In the genomic region with DNA sequence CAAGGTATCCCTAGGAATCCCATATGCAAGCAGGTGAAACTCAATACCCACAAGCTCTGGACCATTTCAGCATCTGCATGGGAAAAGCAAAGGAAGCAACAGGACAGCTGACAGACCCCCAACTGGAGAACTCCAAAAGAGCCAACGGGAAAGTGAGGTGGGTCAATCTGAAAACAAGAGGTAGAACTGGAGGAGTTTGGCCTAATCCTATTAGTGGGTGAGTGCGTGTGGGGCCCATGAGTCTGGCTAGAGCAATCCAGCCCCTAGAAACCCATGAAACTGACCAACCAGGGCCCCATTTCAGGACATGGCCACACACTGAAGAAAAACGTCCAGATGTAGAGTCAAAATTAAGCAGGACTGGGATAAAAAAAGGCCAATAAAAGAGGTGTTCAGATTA, we compare ENCODE assay signal across 22 cellular contexts. TPM values are rescaled to one million over a fixed set of nuclear protein-coding genes. Genes with fewer than 3 reads are reported as not detected.
DNase-seq lines count a peak whose midpoint lies in the region; ATAC-seq and TF ChIP-seq lines count a peak whose summit lies in the region.
"Had no signal": no experiment of that assay in that cellular context is flagged by ENCODE, and none has a peak within 500 bp of the region (broad histone marks: within the 10 kb centered on the region; RNA-seq: fewer than 3 reads in every experiment).

No MANE protein-coding gene starts in this region.

- peak; percentile 2 for DNase-seq in GM23338 (ENCODE audit: low spot score)
- peak; percentile 21 for DNase-seq in NCI-H82 treated with DMSO at 0.1 percent for 48 hours (lab: John Stamatoyannopoulos, UW; ENCODE audit: unreplicated experiment)
- DNase-seq in ecto neural progenitor cell (ENCODE audit: low spot score), result peak; percentile 58
- no peak for DNase-seq in memory B cell (ENCODE audit: low spot score in 2 of 2)
- DNase-seq in activated CD4-positive, alpha-beta memory T cell treated with anti-CD3 and anti-CD28 coated beads, Interleukin-2, amount 10 ng/mL, durations not matched to agents 7 days and 5 days, result no peak
- DNase-seq in activated CD4-positive, alpha-beta memory T cell treated with anti-CD3 and anti-CD28 coated beads for 36 hours, result no peak
- no peak for DNase-seq in upper lobe of left lung
- DNase-seq in progenitor cell of endocrine pancreas (ENCODE audit: low spot score, unreplicated experiment), result no peak
- DNase-seq: 8988T; CD4-positive, alpha-beta memory T cell; DMS153; DMS79; GF-D8; GM23248; HFFc6; IMR-90 had no signal

- ATAC-seq in GM23338 (no peak), memory B cell (ENCODE audit: low read depth) (no peak), upper lobe of left lung (ENCODE audit: low FRiP score in 2 of 2) (no peak)
- ATAC-seq: GM12878, HCT116 had no signal

- H3K36me3 ChIP-seq in GM23338 (ENCODE audit: insufficient read depth), result no peaks in the 10 kb centered on the region
- H3K36me3 ChIP-seq in upper lobe of left lung, result no peaks in the 10 kb centered on the region
- H3K36me3 ChIP-seq: BLaER1 had no signal

- H3K4me1 ChIP-seq in GM23338 (ENCODE audit: insufficient read depth) (no peaks in the 10 kb centered on the region), upper lobe of left lung (no peaks in the 10 kb centered on the region)
- H3K4me1 ChIP-seq: BLaER1 had no signal

- H3K9me2 ChIP-seq in GM23338 (ENCODE audit: insufficient read depth), result no peaks in the 10 kb centered on the region

- no peaks in the 10 kb centered on the region for H3F3A ChIP-seq in GM23338 (replicated peaks; ENCODE audit: low read depth)

- H3K4me3 ChIP-seq in GM23338 (no peak overlapping the region), upper lobe of left lung (no peak overlapping the region)
- H3K4me3 ChIP-seq: BLaER1, GM12878, GM23248 had no signal

- H3K4me1 Mint-ChIP-seq in GM23338 (peaks cover 10% of the 10 kb centered on the region), memory B cell (no peaks in the 10 kb centered on the region), progenitor cell of endocrine pancreas (ENCODE audit: low read depth) (peaks cover 2% of the 10 kb centered on the region)
- H3K4me1 Mint-ChIP-seq in activated CD4-positive, alpha-beta memory T cell treated with anti-CD3 and anti-CD28 coated beads, Interleukin-2, amount 10 ng/mL, durations not matched to agents 7 days and 5 days, result peaks cover 6% of the 10 kb centered on the region
- H3K4me1 Mint-ChIP-seq in activated CD4-positive, alpha-beta memory T cell treated with anti-CD3 and anti-CD28 coated beads for 36 hours (ENCODE audit: low read depth), result peaks cover 2% of the 10 kb centered on the region
- H3K4me1 Mint-ChIP-seq: CD14-positive monocyte had no signal

- H3K27ac Mint-ChIP-seq in GM23338 (no peak overlapping the region), memory B cell (peak overlapping the region; percentile 72), progenitor cell of endocrine pancreas (no peak overlapping the region)
- H3K27ac Mint-ChIP-seq in activated CD4-positive, alpha-beta memory T cell treated with anti-CD3 and anti-CD28 coated beads, Interleukin-2, amount 10 ng/mL, durations not matched to agents 7 days and 5 days, result no peak overlapping the region
- no peak overlapping the region for H3K27ac Mint-ChIP-seq in activated CD4-positive, alpha-beta memory T cell treated with anti-CD3 and anti-CD28 coated beads for 36 hours
- H3K27ac Mint-ChIP-seq: CD14-positive monocyte, HFFc6 had no signal

- peak overlapping the region; percentile 67; the same call in 1 of the 2 replicates for H2AFZ ChIP-seq in GM23338
- H2AFZ ChIP-seq: GM23248 had no signal

- 68 to 83% methylated on average over 3 of the region's 3 CpGs for WGBS in upper lobe of left lung, 2 donors

- H3K79me2 ChIP-seq in GM23338 (replicated peaks; ENCODE audit: insufficient read depth), result no peaks in the 10 kb centered on the region

- H4K20me1 ChIP-seq in GM23338 (replicated peaks; ENCODE audit: insufficient read depth), result no peaks in the 10 kb centered on the region
- H4K20me1 ChIP-seq: BLaER1 had no signal

- H3K27me3 ChIP-seq in GM23338 (ENCODE audit: insufficient read depth) (no peaks in the 10 kb centered on the region), upper lobe of left lung (no peaks in the 10 kb centered on the region)
- H3K27me3 ChIP-seq: BLaER1 had no signal

- no peaks in the 10 kb centered on the region for H3K9me3 ChIP-seq in upper lobe of left lung
- H3K9me3 ChIP-seq: BLaER1 had no signal

- intact Hi-C loops in activated CD4-positive, alpha-beta memory T cell treated with anti-CD3 and anti-CD28 coated beads for 36 hours (cut with micrococcal nuclease), result no loop called here

- no peak overlapping the region for H3K4me2 ChIP-seq in GM23338
- H3K4me2 ChIP-seq: BLaER1 had no signal

- TF ChIP-seq CTCF in GM23338 (conservative IDR thresholded peaks at IDR 0.05; ENCODE audit: low read depth in 2 of 2), result no peak
- no peak for TF ChIP-seq CTCF in upper lobe of left lung (IDR thresholded peaks at IDR 0.05)
- TF ChIP-seq CTCF in progenitor cell of endocrine pancreas (IDR thresholded peaks at IDR 0.05; ENCODE audit: unreplicated experiment), result no peak

- POLR2A ChIA-PET in activated CD4-positive, alpha-beta memory T cell treated with anti-CD3 and anti-CD28 coated beads, Interleukin-2, amount 10 ng/mL, durations not matched to agents 7 days and 5 days (lab: Charles Lee), result no interaction called here
- POLR2A ChIA-PET in activated CD4-positive, alpha-beta memory T cell treated with anti-CD3 and anti-CD28 coated beads for 36 hours (lab: Charles Lee), result no interaction called here

- H3K4me3 Mint-ChIP-seq in GM23338 (no peak overlapping the region), memory B cell (no peak overlapping the region), progenitor cell of endocrine pancreas (ENCODE audit: low read depth) (no peak overlapping the region)
- no peak overlapping the region for H3K4me3 Mint-ChIP-seq in activated CD4-positive, alpha-beta memory T cell treated with anti-CD3 and anti-CD28 coated beads, Interleukin-2, amount 10 ng/mL, durations not matched to agents 7 days and 5 days
- no peak overlapping the region for H3K4me3 Mint-ChIP-seq in activated CD4-positive, alpha-beta memory T cell treated with anti-CD3 and anti-CD28 coated beads for 36 hours
- H3K4me3 Mint-ChIP-seq: CD14-positive monocyte, HFFc6 had no signal

- no peak for TF ChIP-seq EP300 in upper lobe of left lung (IDR thresholded peaks at IDR 0.05)

- no peak for TF ChIP-seq POLR2A in upper lobe of left lung (IDR thresholded peaks at IDR 0.05)

- H3K36me3 Mint-ChIP-seq in GM23338 (ENCODE audit: low read depth) (no peaks in the 10 kb centered on the region), memory B cell (no peaks in the 10 kb centered on the region), progenitor cell of endocrine pancreas (ENCODE audit: insufficient read depth) (no peaks in the 10 kb centered on the region)
- H3K36me3 Mint-ChIP-seq in activated CD4-positive, alpha-beta memory T cell treated with anti-CD3 and anti-CD28 coated beads, Interleukin-2, amount 10 ng/mL, durations not matched to agents 7 days and 5 days (ENCODE audit: low read depth), result no peaks in the 10 kb centered on the region
- H3K36me3 Mint-ChIP-seq in activated CD4-positive, alpha-beta memory T cell treated with anti-CD3 and anti-CD28 coated beads for 36 hours, result no peaks in the 10 kb centered on the region
- H3K36me3 Mint-ChIP-seq: CD14-positive monocyte; CD4-positive, alpha-beta memory T cell had no signal

- no peaks in the 10 kb centered on the region; the same call in 2 of the 3 replicates for H3K9me3 Mint-ChIP-seq in GM23338
- H3K9me3 Mint-ChIP-seq in memory B cell, result no peaks in the 10 kb centered on the region
- no peaks in the 10 kb centered on the region for H3K9me3 Mint-ChIP-seq in activated CD4-positive, alpha-beta memory T cell treated with anti-CD3 and anti-CD28 coated beads, Interleukin-2, amount 10 ng/mL, durations not matched to agents 7 days and 5 days
- H3K9me3 Mint-ChIP-seq in activated CD4-positive, alpha-beta memory T cell treated with anti-CD3 and anti-CD28 coated beads for 36 hours, result no peaks in the 10 kb centered on the region
- H3K9me3 Mint-ChIP-seq in progenitor cell of endocrine pancreas (ENCODE audit: low read depth), result no peaks in the 10 kb centered on the region
- H3K9me3 Mint-ChIP-seq: CD14-positive monocyte; CD4-positive, alpha-beta memory T cell; HFFc6 had no signal

- CTCF ChIA-PET in activated CD4-positive, alpha-beta memory T cell treated with anti-CD3 and anti-CD28 coated beads, Interleukin-2, amount 10 ng/mL, durations not matched to agents 7 days and 5 days (lab: Charles Lee), result interaction anchor here (1.5 kb wide), 1 partner anchor 73 kb away, joined by 5 read pairs; no protein-coding TSS in a partner anchor
- CTCF ChIA-PET in activated CD4-positive, alpha-beta memory T cell treated with anti-CD3 and anti-CD28 coated beads for 36 hours (lab: Charles Lee), result interaction anchor here (0.8 to 2.1 kb wide), 2 partner anchors 82 to 89 kb away, joined by 3 to 13 read pairs; a partner anchor contains a TSS

- H3K27me3 Mint-ChIP-seq in GM23338 (ENCODE audit: insufficient read depth, low read depth, poor library complexity) (peaks cover 6% of the 10 kb centered on the region), memory B cell (peaks cover 5% of the 10 kb centered on the region), progenitor cell of endocrine pancreas (no peaks in the 10 kb centered on the region)
- no peaks in the 10 kb centered on the region for H3K27me3 Mint-ChIP-seq in activated CD4-positive, alpha-beta memory T cell treated with anti-CD3 and anti-CD28 coated beads, Interleukin-2, amount 10 ng/mL, durations not matched to agents 7 days and 5 days
- no peaks in the 10 kb centered on the region for H3K27me3 Mint-ChIP-seq in activated CD4-positive, alpha-beta memory T cell treated with anti-CD3 and anti-CD28 coated beads for 36 hours

- H3K27ac ChIP-seq in GM23338 (ENCODE audit: low read depth) (no peak overlapping the region), upper lobe of left lung (no peak overlapping the region)
- H3K27ac ChIP-seq: BLaER1, GM23248 had no signal

TF ChIP-seq in GM23338, 12 proteins besides CTCF, POLR2A, EP300 and RAD21 (continues in another document):
- TF ChIP-seq CREB1 (CRISPR knock-in tag; IDR thresholded peaks at IDR 0.05; ENCODE audit: low read depth), result no peak
- no peak for TF ChIP-seq ZNF331 (CRISPR knock-in tag; IDR thresholded peaks at IDR 0.05; ENCODE audit: low read depth)

RNA-seq across cellular contexts. Expression of a gene that starts 26.6 kb away (rescaled TPM):
- 1.3 and 1.9 TPM in 2 replicates for total RNA-seq in GM23338 (2014; rRNA removed; shearing (Covaris generic))
- 0.26 and 0.74 TPM in 2 replicates for polyA plus RNA-seq in GM23338 (2016; fragmentation: Nextera tagmentation; extraction: Ambion mirVana)
- total RNA-seq in activated CD4-positive, alpha-beta memory T cell treated with anti-CD3 and anti-CD28 coated beads, Interleukin-2, amount 10 ng/mL, durations not matched to agents 7 days and 5 days, result under 1 TPM in 1 of 2 experiments, not detected in 1; 0.23 TPM
- total RNA-seq in activated CD4-positive, alpha-beta memory T cell treated with anti-CD3 and anti-CD28 coated beads for 36 hours, result under 1 TPM; 0.36 to 0.46 TPM
- under 1 TPM in 1 of 6 donors, not detected in 5; 0.17 TPM for total RNA-seq in upper lobe of left lung
- 2.8 and 3.1 TPM in 2 replicates for total RNA-seq in progenitor cell of endocrine pancreas
- total RNA-seq: A673; CD4-positive, alpha-beta memory T cell; GM12878; GM23248; HFFc6; IMR-90 had no signal
- polyA plus RNA-seq: AG04450; CD14-positive monocyte; CD4-positive, alpha-beta memory T cell; GM12878; GM23248 had no signal

Comparison
In these comparisons a context has a peak if more than half of its experiments do, and no peak if none do; other contexts are left out.
1. DNase-seq: peak in GM23338 (single experiment), NCI-H82 treated with DMSO at 0.1 percent for 48 hours (single experiment) and ecto neural progenitor cell (single experiment); none in memory B cell (0 of 2), activated CD4-positive, alpha-beta memory T cell treated with anti-CD3 and anti-CD28 coated beads, Interleukin-2, amount 10 ng/mL, durations not matched to agents 7 days and 5 days (single experiment), activated CD4-positive, alpha-beta memory T cell treated with anti-CD3 and anti-CD28 coated beads for 36 hours (single experiment), upper lobe of left lung (0 of 2) and progenitor cell of endocrine pancreas (single experiment).